ENCODE assay signal across 1 cellular context in genomic region chr3:12479919-12480425, GRCh38.
TF ChIP-seq lines count a peak whose summit lies in the region.

No MANE protein-coding gene starts in this region.

TF ChIP-seq in HepG2, 621 proteins besides CTCF, POLR2A, EP300 and RAD21 (continued from another document):
- TF ChIP-seq, protein P1, sequence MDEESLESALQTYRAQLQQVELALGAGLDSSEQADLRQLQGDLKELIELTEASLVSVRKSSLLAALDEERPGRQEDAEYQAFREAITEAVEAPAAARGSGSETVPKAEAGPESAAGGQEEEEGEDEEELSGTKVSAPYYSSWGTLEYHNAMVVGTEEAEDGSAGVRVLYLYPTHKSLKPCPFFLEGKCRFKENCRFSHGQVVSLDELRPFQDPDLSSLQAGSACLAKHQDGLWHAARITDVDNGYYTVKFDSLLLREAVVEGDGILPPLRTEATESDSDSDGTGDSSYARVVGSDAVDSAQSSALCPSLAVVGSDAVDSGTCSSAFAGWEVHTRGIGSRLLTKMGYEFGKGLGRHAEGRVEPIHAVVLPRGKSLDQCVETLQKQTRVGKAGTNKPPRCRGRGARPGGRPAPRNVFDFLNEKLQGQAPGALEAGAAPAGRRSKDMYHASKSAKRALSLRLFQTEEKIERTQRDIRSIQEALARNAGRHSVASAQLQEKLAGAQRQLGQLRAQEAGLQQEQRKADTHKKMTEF (CRISPR knock-in tag; IDR thresholded peaks at IDR 0.05): 0 out of 2 replicates have a peak, but pooled peaks have one; percentile 36
- TF ChIP-seq RFX1 (IDR thresholded peaks at IDR 0.05): no peak
- TF ChIP-seq, protein P2, sequence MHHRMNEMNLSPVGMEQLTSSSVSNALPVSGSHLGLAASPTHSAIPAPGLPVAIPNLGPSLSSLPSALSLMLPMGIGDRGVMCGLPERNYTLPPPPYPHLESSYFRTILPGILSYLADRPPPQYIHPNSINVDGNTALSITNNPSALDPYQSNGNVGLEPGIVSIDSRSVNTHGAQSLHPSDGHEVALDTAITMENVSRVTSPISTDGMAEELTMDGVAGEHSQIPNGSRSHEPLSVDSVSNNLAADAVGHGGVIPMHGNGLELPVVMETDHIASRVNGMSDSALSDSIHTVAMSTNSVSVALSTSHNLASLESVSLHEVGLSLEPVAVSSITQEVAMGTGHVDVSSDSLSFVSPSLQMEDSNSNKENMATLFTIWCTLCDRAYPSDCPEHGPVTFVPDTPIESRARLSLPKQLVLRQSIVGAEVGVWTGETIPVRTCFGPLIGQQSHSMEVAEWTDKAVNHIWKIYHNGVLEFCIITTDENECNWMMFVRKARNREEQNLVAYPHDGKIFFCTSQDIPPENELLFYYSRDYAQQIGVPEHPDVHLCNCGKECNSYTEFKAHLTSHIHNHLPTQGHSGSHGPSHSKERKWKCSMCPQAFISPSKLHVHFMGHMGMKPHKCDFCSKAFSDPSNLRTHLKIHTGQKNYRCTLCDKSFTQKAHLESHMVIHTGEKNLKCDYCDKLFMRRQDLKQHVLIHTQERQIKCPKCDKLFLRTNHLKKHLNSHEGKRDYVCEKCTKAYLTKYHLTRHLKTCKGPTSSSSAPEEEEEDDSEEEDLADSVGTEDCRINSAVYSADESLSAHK (CRISPR knock-in tag; IDR thresholded peaks at IDR 0.05; ENCODE audit: borderline replicate concordance): no peak
- TF ChIP-seq HDAC1 (CRISPR knock-in tag; IDR thresholded peaks at IDR 0.05): peak; percentile 12; the same call in 1 of the 2 replicates
- TF ChIP-seq ARNT2 (CRISPR knock-in tag; IDR thresholded peaks at IDR 0.05; ENCODE audit: low read depth): no peak
- TF ChIP-seq SOX5 (CRISPR knock-in tag; IDR thresholded peaks at IDR 0.05; ENCODE audit: borderline replicate concordance): peak; percentile 83
- peak; percentile 94 for TF ChIP-seq ZKSCAN1 (IDR thresholded peaks at IDR 0.05; ENCODE audit: low read length)
- TF ChIP-seq ETV5 (CRISPR knock-in tag; IDR thresholded peaks at IDR 0.05; ENCODE audit: borderline replicate concordance): no peak
- no peak for TF ChIP-seq ZBTB44 (CRISPR knock-in tag; IDR thresholded peaks at IDR 0.05)
- peak; percentile 44; the same call in 1 of the 2 replicates for TF ChIP-seq ZNF292 (CRISPR knock-in tag; IDR thresholded peaks at IDR 0.05; ENCODE audit: borderline replicate concordance, low read depth)
- TF ChIP-seq ZMYM3 (CRISPR knock-in tag; IDR thresholded peaks at IDR 0.05): peak; percentile 6; the same call in 1 of the 2 replicates
- TF ChIP-seq ZNF18 (CRISPR knock-in tag; IDR thresholded peaks at IDR 0.05; ENCODE audit: insufficient replicate concordance): no peak
- no peak for TF ChIP-seq DPF2 (CRISPR knock-in tag; IDR thresholded peaks at IDR 0.05; ENCODE audit: borderline replicate concordance, low read depth)
- TF ChIP-seq ZNF556 (CRISPR knock-in tag; IDR thresholded peaks at IDR 0.05; ENCODE audit: borderline replicate concordance): 0 out of 2 replicates have a peak, but pooled peaks have one; percentile 27
- TF ChIP-seq RXRB (CRISPR knock-in tag; IDR thresholded peaks at IDR 0.05; ENCODE audit: borderline replicate concordance): peak; percentile 44; the same call in 1 of the 2 replicates
- no peak for TF ChIP-seq WIZ (CRISPR knock-in tag; IDR thresholded peaks at IDR 0.05)
- no peak for TF ChIP-seq NFE2L1 (CRISPR knock-in tag; IDR thresholded peaks at IDR 0.05; ENCODE audit: borderline replicate concordance)
- TF ChIP-seq, protein P3, sequence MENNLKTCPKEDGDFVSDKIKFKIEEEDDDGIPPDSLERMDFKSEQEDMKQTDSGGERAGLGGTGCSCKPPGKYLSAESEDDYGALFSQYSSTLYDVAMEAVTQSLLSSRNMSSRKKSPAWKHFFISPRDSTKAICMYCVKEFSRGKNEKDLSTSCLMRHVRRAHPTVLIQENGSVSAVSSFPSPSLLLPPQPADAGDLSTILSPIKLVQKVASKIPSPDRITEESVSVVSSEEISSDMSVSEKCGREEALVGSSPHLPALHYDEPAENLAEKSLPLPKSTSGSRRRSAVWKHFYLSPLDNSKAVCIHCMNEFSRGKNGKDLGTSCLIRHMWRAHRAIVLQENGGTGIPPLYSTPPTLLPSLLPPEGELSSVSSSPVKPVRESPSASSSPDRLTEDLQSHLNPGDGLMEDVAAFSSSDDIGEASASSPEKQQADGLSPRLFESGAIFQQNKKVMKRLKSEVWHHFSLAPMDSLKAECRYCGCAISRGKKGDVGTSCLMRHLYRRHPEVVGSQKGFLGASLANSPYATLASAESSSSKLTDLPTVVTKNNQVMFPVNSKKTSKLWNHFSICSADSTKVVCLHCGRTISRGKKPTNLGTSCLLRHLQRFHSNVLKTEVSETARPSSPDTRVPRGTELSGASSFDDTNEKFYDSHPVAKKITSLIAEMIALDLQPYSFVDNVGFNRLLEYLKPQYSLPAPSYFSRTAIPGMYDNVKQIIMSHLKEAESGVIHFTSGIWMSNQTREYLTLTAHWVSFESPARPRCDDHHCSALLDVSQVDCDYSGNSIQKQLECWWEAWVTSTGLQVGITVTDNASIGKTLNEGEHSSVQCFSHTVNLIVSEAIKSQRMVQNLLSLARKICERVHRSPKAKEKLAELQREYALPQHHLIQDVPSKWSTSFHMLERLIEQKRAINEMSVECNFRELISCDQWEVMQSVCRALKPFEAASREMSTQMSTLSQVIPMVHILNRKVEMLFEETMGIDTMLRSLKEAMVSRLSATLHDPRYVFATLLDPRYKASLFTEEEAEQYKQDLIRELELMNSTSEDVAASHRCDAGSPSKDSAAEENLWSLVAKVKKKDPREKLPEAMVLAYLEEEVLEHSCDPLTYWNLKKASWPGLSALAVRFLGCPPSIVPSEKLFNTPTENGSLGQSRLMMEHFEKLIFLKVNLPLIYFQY (CRISPR knock-in tag; IDR thresholded peaks at IDR 0.05; ENCODE audit: borderline replicate concordance): 0 out of 2 replicates have a peak, but pooled peaks have one; percentile 34
- TF ChIP-seq U2AF2 (IDR thresholded peaks at IDR 0.05; ENCODE audit: low read depth, low read length): no peak
- TF ChIP-seq, protein P4, sequence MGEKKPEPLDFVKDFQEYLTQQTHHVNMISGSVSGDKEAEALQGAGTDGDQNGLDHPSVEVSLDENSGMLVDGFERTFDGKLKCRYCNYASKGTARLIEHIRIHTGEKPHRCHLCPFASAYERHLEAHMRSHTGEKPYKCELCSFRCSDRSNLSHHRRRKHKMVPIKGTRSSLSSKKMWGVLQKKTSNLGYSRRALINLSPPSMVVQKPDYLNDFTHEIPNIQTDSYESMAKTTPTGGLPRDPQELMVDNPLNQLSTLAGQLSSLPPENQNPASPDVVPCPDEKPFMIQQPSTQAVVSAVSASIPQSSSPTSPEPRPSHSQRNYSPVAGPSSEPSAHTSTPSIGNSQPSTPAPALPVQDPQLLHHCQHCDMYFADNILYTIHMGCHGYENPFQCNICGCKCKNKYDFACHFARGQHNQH (CRISPR knock-in tag; IDR thresholded peaks at IDR 0.05): no peak
- peak; percentile 64; the same call in 1 of the 2 replicates for TF ChIP-seq TFAP4 (IDR thresholded peaks at IDR 0.05; ENCODE audit: borderline replicate concordance, low read depth)
- TF ChIP-seq ARID2 (CRISPR knock-in tag; IDR thresholded peaks at IDR 0.05; ENCODE audit: borderline replicate concordance): no peak
- no peak for TF ChIP-seq ZNF256 (CRISPR knock-in tag; conservative IDR thresholded peaks at IDR 0.05)
- no peak for TF ChIP-seq ZNF335 (CRISPR knock-in tag; IDR thresholded peaks at IDR 0.05)
- no peak for TF ChIP-seq ZNF136 (CRISPR knock-in tag; IDR thresholded peaks at IDR 0.05; ENCODE audit: low read depth)
- TF ChIP-seq, protein P5, sequence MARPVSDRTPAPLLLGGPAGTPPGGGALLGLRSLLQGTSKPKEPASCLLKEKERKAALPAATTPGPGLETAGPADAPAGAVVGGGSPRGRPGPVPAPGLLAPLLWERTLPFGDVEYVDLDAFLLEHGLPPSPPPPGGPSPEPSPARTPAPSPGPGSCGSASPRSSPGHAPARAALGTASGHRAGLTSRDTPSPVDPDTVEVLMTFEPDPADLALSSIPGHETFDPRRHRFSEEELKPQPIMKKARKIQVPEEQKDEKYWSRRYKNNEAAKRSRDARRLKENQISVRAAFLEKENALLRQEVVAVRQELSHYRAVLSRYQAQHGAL (CRISPR knock-in tag; IDR thresholded peaks at IDR 0.05; ENCODE audit: not compliant biosample characterization): no peak
- TF ChIP-seq SAFB2 (CRISPR knock-in tag; IDR thresholded peaks at IDR 0.05; ENCODE audit: borderline replicate concordance, low read depth): no peak
